9 cellular contexts compared by ENCODE assay signal in genomic region chr2:317501-318424, GRCh38. TPM values are rescaled to one million over a fixed set of nuclear protein-coding genes. Genes with fewer than 3 reads are reported as not detected.
DNase-seq lines count a peak whose midpoint lies in the region; ATAC-seq and TF ChIP-seq lines count a peak whose summit lies in the region.
"Had no signal": no experiment of that assay in that cellular context is flagged by ENCODE, and none has a peak within 500 bp of the region (broad histone marks: within the 10 kb centered on the region; RNA-seq: fewer than 3 reads in every experiment).

No MANE protein-coding gene starts in this region.

- no peak overlapping the region for H3K4me2 ChIP-seq in fibroblast of lung (ENCODE audit: extremely low read depth, insufficient read depth, low read length)

- ATAC-seq in T-cell (replicated peaks in 1 of 4) (peak in 3 of 4 experiments; percentile 17 to 82 (median 28)), HG03354 (IDR thresholded peaks at IDR 0.05; ENCODE audit: poor library complexity, severe bottlenecking, unreplicated experiment) (no peak)
- peak; percentile 75 for ATAC-seq in stimulated activated naive CD8-positive, alpha-beta T cell treated with anti-CD3 and anti-CD28 coated beads, Interleukin-15, Interleukin-2, amounts not matched to agents 100 U/mL and 50 U/mL, for 24 hours

- H4K20me1 ChIP-seq in fibroblast of lung (ENCODE audit: control insufficient read depth, extremely low read depth, insufficient read depth, low read length) = no peaks in the 10 kb centered on the region

- no peaks in the 10 kb centered on the region for H3K36me3 Mint-ChIP-seq in T-cell

- DNase-seq in activated effector memory CD4-positive, alpha-beta T cell treated with Interleukin-2 at 50 U/mL for 16 hours = peak; percentile 18
- no peak for DNase-seq in activated effector memory CD4-positive, alpha-beta T cell treated with anti-CD3 and anti-CD28 coated beads, Interleukin-2, amount 50 U/mL, for 16 hours
- DNase-seq in T-cell (peak in 5 of 34 experiments; percentile 6 to 15 (median 10)), fibroblast of lung (ENCODE audit: low read depth in 2 of 2) (peak; percentile 40 to 72), SKM-1 (lab: John Stamatoyannopoulos, UW; ENCODE audit: unreplicated experiment) (no peak), NCI-H774 (lab: John Stamatoyannopoulos, UW) (no peak)
- DNase-seq in stimulated activated naive CD8-positive, alpha-beta T cell treated with anti-CD3 and anti-CD28 coated beads, Interleukin-15, Interleukin-2, amounts not matched to agents 100 U/mL and 50 U/mL, for 24 hours = peak; percentile 40
- DNase-seq: activated CD4-positive, CD25-positive, alpha-beta regulatory T cell treated with anti-CD3 and anti-CD28 coated beads, Interleukin-2, amount 50 U/mL, for 72 hours had no signal

- no peak overlapping the region for H3K4me3 ChIP-seq in fibroblast of lung (replicated peaks in 1 of 4; ENCODE audit: control extremely low read depth in 1 of 4, insufficient read depth in 1 of 4, low read depth in 3 of 4, low read length in 4 of 4)

- H3K9me3 ChIP-seq in fibroblast of lung (ENCODE audit: control insufficient read depth, insufficient read depth, low read depth, low read length) = no peaks in the 10 kb centered on the region

- no peak overlapping the region for H3K27ac ChIP-seq in fibroblast of lung (ENCODE audit: insufficient read depth, low read length)

- no peak for TF ChIP-seq CTCF in fibroblast of lung (conservative IDR thresholded peaks at IDR 0.05 in 1 of 2, IDR thresholded peaks at IDR 0.05 in 1 of 2; ENCODE audit: low read depth in 1 of 2, low read length in 2 of 2)

- CTCF ChIA-PET in T-cell (lab: Charles Lee) = interaction anchor here in 1 of 2 donors (0.5 kb wide), 1 partner anchor 9 kb away, joined by 3 read pairs; no protein-coding TSS in a partner anchor

- no peaks in the 10 kb centered on the region for H3K4me1 ChIP-seq in fibroblast of lung (ENCODE audit: control insufficient read depth, extremely low read depth, insufficient read depth, low read length)

- no peaks in the 10 kb centered on the region for H3K36me3 ChIP-seq in fibroblast of lung (ENCODE audit: control insufficient read depth, insufficient read depth, low read length)

- H3K4me3 Mint-ChIP-seq in T-cell = peak overlapping the region; percentile 60 to 82 (median 72)

- no peaks in the 10 kb centered on the region for H3K79me2 ChIP-seq in fibroblast of lung (ENCODE audit: control insufficient read depth, insufficient read depth, low read length)

- H3K27me3 ChIP-seq in fibroblast of lung (ENCODE audit: control insufficient read depth, insufficient read depth, low read length) = no peaks in the 10 kb centered on the region

- no peak overlapping the region for H3K9ac ChIP-seq in fibroblast of lung (ENCODE audit: insufficient read depth, low read length)

- H3K9me3 Mint-ChIP-seq in T-cell = no peaks in the 10 kb centered on the region

- peak overlapping the region; percentile 90 to 93 for H3K27ac Mint-ChIP-seq in T-cell

- H2AFZ ChIP-seq in fibroblast of lung (ENCODE audit: low read length) = no peak overlapping the region

- POLR2A ChIA-PET in T-cell (lab: Charles Lee) = no interaction called here

- peaks cover 3 to 14% of the 10 kb centered on the region in 2 donors for H3K27me3 Mint-ChIP-seq in T-cell

- peaks cover 12 to 28% (median 19%) of the 10 kb centered on the region in 3 donors for H3K4me1 Mint-ChIP-seq in T-cell

RNA-seq across cellular contexts. Expression of gene ALKAL2, which starts 29.9 kb away (rescaled TPM):
- under 1 TPM in 1 of 5 donors, not detected in 4; 0.35 TPM for total RNA-seq in T-cell
- 0.17 TPM in 1 of 2 replicates, not detected in the other for total RNA-seq in fibroblast of lung
- 0.58 TPM in 1 of 2 replicates, not detected in the other for polyA plus RNA-seq in fibroblast of lung
- polyA plus RNA-seq in fibroblast of lung (2012) = 0.09 and 0.29 TPM in 2 replicates
- polyA minus RNA-seq in fibroblast of lung (ENCODE audit: low replicate concordance) = not detected in 2 replicates

RNA-seq across cellular contexts. Expression of gene ACP1, which starts 53.0 kb away (rescaled TPM):
- total RNA-seq in T-cell = 10 to 100 TPM; 70.0 to 88.4 (median 85.5) TPM
- 86.9 and 89.9 TPM in 2 replicates for total RNA-seq in fibroblast of lung
- polyA plus RNA-seq in fibroblast of lung = 120 and 124 TPM in 2 replicates
- 93.3 and 99.1 TPM in 2 replicates for polyA plus RNA-seq in fibroblast of lung (2012)
- 38.3 and 41.1 TPM in 2 replicates for polyA minus RNA-seq in fibroblast of lung (ENCODE audit: low replicate concordance)

RNA-seq across cellular contexts. Expression of gene SH3YL1, which starts 53.9 kb away (rescaled TPM):
- total RNA-seq in T-cell (10 to 100 TPM; 54.8 to 71.4 (median 59.9) TPM), fibroblast of lung (28.5 and 36.5 TPM in 2 replicates)
- polyA plus RNA-seq in fibroblast of lung = 25.2 and 37.9 TPM in 2 replicates
- 13.9 and 20.5 TPM in 2 replicates for polyA plus RNA-seq in fibroblast of lung (2012)
- polyA minus RNA-seq in fibroblast of lung (ENCODE audit: low replicate concordance) = 3.4 and 7.5 TPM in 2 replicates

Comparison
In these comparisons a context has a peak if more than half of its experiments do, and no peak if none do; other contexts are left out.
1. DNase-seq: peak in activated effector memory CD4-positive, alpha-beta T cell treated with Interleukin-2 at 50 U/mL for 16 hours (single experiment), fibroblast of lung (2 of 2) and stimulated activated naive CD8-positive, alpha-beta T cell treated with anti-CD3 and anti-CD28 coated beads, Interleukin-15, Interleukin-2, amounts not matched to agents 100 U/mL and 50 U/mL, for 24 hours (single experiment); none in activated effector memory CD4-positive, alpha-beta T cell treated with anti-CD3 and anti-CD28 coated beads, Interleukin-2, amount 50 U/mL, for 16 hours (single experiment), SKM-1 (single experiment) and NCI-H774 (single experiment).